Comparison of ENCODE assay signal across 8 cellular contexts in genomic region chr7:148700693-148701092, GRCh38. TPM values are rescaled to one million over a fixed set of nuclear protein-coding genes. Genes with fewer than 3 reads are reported as not detected.
DNase-seq lines count a peak whose midpoint lies in the region; ATAC-seq, FAIRE-seq and TF ChIP-seq lines count a peak whose summit lies in the region.

No MANE protein-coding gene starts in this region.

- 29% methylated on average over 4 of the region's 4 CpGs for WGBS in liver

- peaks cover 0 to 40% (median 6%) of the 10 kb centered on the region in 4 donors for H3K4me1 ChIP-seq in Peyer's patch
- H3K4me1 ChIP-seq in liver (ENCODE audit: control insufficient read depth in 4 of 4, insufficient read depth in 4 of 4, low read length in 3 of 4): peaks cover 2 to 41% (median 24%) of the 10 kb centered on the region in 4 donors

- H3K9me3 ChIP-seq in Peyer's patch: no peaks in the 10 kb centered on the region
- H3K9me3 ChIP-seq in liver (ENCODE audit: control insufficient read depth in 4 of 4, low read length in 3 of 4): no peaks in the 10 kb centered on the region

- H3K27me3 ChIP-seq in Peyer's patch: no peaks in the 10 kb centered on the region
- no peaks in the 10 kb centered on the region for H3K27me3 ChIP-seq in liver (ENCODE audit: control insufficient read depth in 4 of 4, insufficient read depth in 4 of 4, low read length in 3 of 4)

- no peak for TF ChIP-seq RAD21 in liver (IDR thresholded peaks at IDR 0.05)

- TF ChIP-seq CTCF in Peyer's patch (IDR thresholded peaks at IDR 0.05) (no peak), liver (IDR thresholded peaks at IDR 0.05; ENCODE audit: low read depth, low read length, missing input control) (no peak)

- TF ChIP-seq POLR2A in GM12891 (IDR thresholded peaks at IDR 0.05; ENCODE audit: low read depth, low read length) (no peak), Peyer's patch (IDR thresholded peaks at IDR 0.05) (no peak)

- DNase-seq in GM12891 (ENCODE audit: insufficient read length, low spot score) (no peak), Peyer's patch (peak in 1 of 3 donors; percentile 58), amniotic epithelial cell (ENCODE audit: low read depth) (peak; percentile 44), inferior parietal cortex (ENCODE audit: extremely low spot score) (no peak)
- DNase-seq in stimulated activated CD8-positive, alpha-beta memory T cell treated with anti-CD3 and anti-CD28 coated beads, Interleukin-7, amount 100 ng/mL, for 24 hours (ENCODE audit: low read depth): peak; percentile 29

- FAIRE-seq in GM12891 (lab: Jason Lieb, UNC): no peak

- peak overlapping the region; percentile 56 to 76 for H3K9ac ChIP-seq in liver (ENCODE audit: low read depth in 1 of 2, low read length in 2 of 2)

- no peak overlapping the region for H3K27ac ChIP-seq in Peyer's patch
- peak overlapping the region; percentile 95 to 98 for H3K27ac ChIP-seq in liver (ENCODE audit: low read depth in 1 of 2, low read length in 2 of 2)

- H3K36me3 ChIP-seq in Peyer's patch (no peaks in the 10 kb centered on the region), liver (ENCODE audit: control insufficient read depth in 4 of 4, insufficient read depth in 3 of 4, low read depth in 1 of 4, low read length in 3 of 4) (no peaks in the 10 kb centered on the region)

- H3K4me3 ChIP-seq in Peyer's patch (peak overlapping the region in 3 of 4 donors; percentile 1 to 97 (median 97)), liver (ENCODE audit: low read depth in 1 of 3, low read length in 3 of 3) (peak overlapping the region in 2 of 3 donors; percentile 77 to 98)

- ATAC-seq in GM21526 (IDR thresholded peaks at IDR 0.05; ENCODE audit: low FRiP score, unreplicated experiment): no peak
- ATAC-seq in GM21576 (IDR thresholded peaks at IDR 0.05; ENCODE audit: unreplicated experiment): no peak

TF ChIP-seq in GM12891, 5 proteins besides CTCF, POLR2A, EP300 and RAD21:
- TF ChIP-seq POU2F2 (IDR thresholded peaks at IDR 0.05; ENCODE audit: low read depth, low read length) (no peak), PAX5 (IDR thresholded peaks at IDR 0.05; ENCODE audit: insufficient read depth, low read length, severe bottlenecking) (peak; percentile 62)

TF ChIP-seq in liver, 16 proteins besides CTCF, POLR2A, EP300 and RAD21:
- TF ChIP-seq HNF4G (IDR thresholded peaks at IDR 0.05) (no peak), GABPA (IDR thresholded peaks at IDR 0.05 in 1 of 2, conservative IDR thresholded peaks at IDR 0.05 in 1 of 2) (no peak), NR2F2 (IDR thresholded peaks at IDR 0.05) (no peak), ZBTB33 (IDR thresholded peaks at IDR 0.05) (no peak), JUND (IDR thresholded peaks at IDR 0.05) (no peak), YY1 (IDR thresholded peaks at IDR 0.05) (no peak), MAX (IDR thresholded peaks at IDR 0.05) (no peak), REST (IDR thresholded peaks at IDR 0.05) (no peak), SP1 (IDR thresholded peaks at IDR 0.05) (no peak), ATF3 (IDR thresholded peaks at IDR 0.05) (no peak), EGR1 (IDR thresholded peaks at IDR 0.05; ENCODE audit: low read depth in 2 of 2) (no peak), TAF1 (conservative IDR thresholded peaks at IDR 0.05) (no peak), FOXA1 (IDR thresholded peaks at IDR 0.05) (no peak), HNF4A (conservative IDR thresholded peaks at IDR 0.05) (no peak)

RNA-seq across cellular contexts. Expression of gene CUL1, which starts 2.0 kb away (rescaled TPM):
- polyA plus RNA-seq in GM12891 (2012; ENCODE audit: low read depth, missing spikeins): 30.8 TPM
- total RNA-seq in Peyer's patch (10 to 100 TPM; 29.5 to 86.6 (median 35.8) TPM), liver (10 to 100 TPM; 27.7 to 56.7 TPM)
- 10 to 100 TPM; 21.7 to 25.7 TPM for polyA plus RNA-seq in liver

Comparison
In these comparisons a context has a peak if more than half of its experiments do, and no peak if none do; other contexts are left out.
1. DNase-seq: peak in amniotic epithelial cell (single experiment) and stimulated activated CD8-positive, alpha-beta memory T cell treated with anti-CD3 and anti-CD28 coated beads, Interleukin-7, amount 100 ng/mL, for 24 hours (single experiment); none in GM12891 (single experiment) and inferior parietal cortex (single experiment).
2. H3K27ac ChIP-seq: peak in liver (2 of 2); none in Peyer's patch (0 of 4).